ENCODE assay signal across 35 cellular contexts in genomic region chr11:129700701-129701100, GRCh38.
"Had no signal": no experiment of that assay in that cellular context is flagged by ENCODE, and none has a peak within 500 bp of the region (broad histone marks: within the 10 kb centered on the region; RNA-seq: fewer than 3 reads in every experiment).

No MANE protein-coding gene starts in this region.

- H3K9me3 ChIP-seq: SJCRH30 had no signal

- H3K4me3 ChIP-seq: SJCRH30, SK-N-MC had no signal

- H3K36me3 Mint-ChIP-seq: activated CD4-positive, alpha-beta memory T cell treated with anti-CD3 and anti-CD28 coated beads for 36 hours; activated CD8-positive, alpha-beta memory T cell treated with anti-CD3 and anti-CD28 coated beads, Interleukin-2, amount 10 ng/mL, durations not matched to agents 7 days and 5 days; activated naive CD4-positive, alpha-beta T cell treated with anti-CD3 and anti-CD28 coated beads, Interleukin-2, amount 10 ng/mL, durations not matched to agents 7 days and 5 days; activated naive CD8-positive, alpha-beta T cell; brain; IgD-negative memory B cell; WTC11 had no signal

- H3K27ac ChIP-seq: SJCRH30, SK-N-MC had no signal

- H3K9me3 Mint-ChIP-seq: activated CD4-positive, alpha-beta memory T cell treated with anti-CD3 and anti-CD28 coated beads for 36 hours; activated CD4-positive, alpha-beta T cell treated with anti-CD3 and anti-CD28 coated beads, Interleukin-2, amount 10 ng/mL, durations not matched to agents 7 days and 5 days; activated naive CD4-positive, alpha-beta T cell treated with anti-CD3 and anti-CD28 coated beads, Interleukin-2, amount 10 ng/mL, durations not matched to agents 7 days and 5 days; activated naive CD8-positive, alpha-beta T cell treated with anti-CD3 and anti-CD28 coated beads, Interleukin-2, amount 50 U/mL, for 24 hours; T-helper 2 cell treated with Interferon-gamma antibody and Interleukin-4, amounts not matched to agents 5 μg/mL and 100 μg/mL, for 36 hours; WTC11 had no signal

- ATAC-seq: activated CD4-positive, alpha-beta T cell treated with anti-CD3 and anti-CD28 coated beads for 36 hours; activated CD4-positive, CD25-positive, alpha-beta regulatory T cell treated with anti-CD3 and anti-CD28 coated beads, Interleukin-2, amount 50 U/mL, for 24 hours; activated CD8-positive, alpha-beta memory T cell treated with anti-CD3 and anti-CD28 coated beads, Interleukin-2, amount 10 ng/mL, durations not matched to agents 7 days and 5 days; activated naive CD8-positive, alpha-beta T cell treated with anti-CD3 and anti-CD28 coated beads, Interleukin-2, amount 50 U/mL, for 24 hours; Panc1; WTC11 had no signal

- H3K27me3 Mint-ChIP-seq: activated CD4-positive, alpha-beta memory T cell treated with anti-CD3 and anti-CD28 coated beads for 36 hours; activated CD4-positive, alpha-beta T cell treated with anti-CD3 and anti-CD28 coated beads, Interleukin-2, amount 10 ng/mL, durations not matched to agents 7 days and 5 days; activated naive CD8-positive, alpha-beta T cell had no signal

- H3K36me3 ChIP-seq: SJCRH30 had no signal

- H3K4me3 Mint-ChIP-seq: activated CD4-positive, alpha-beta memory T cell treated with anti-CD3 and anti-CD28 coated beads for 36 hours; activated CD4-positive, alpha-beta T cell treated with anti-CD3 and anti-CD28 coated beads for 36 hours; activated CD4-positive, alpha-beta T cell treated with anti-CD3 and anti-CD28 coated beads, Interleukin-2, amount 10 ng/mL, durations not matched to agents 7 days and 5 days; activated CD8-positive, alpha-beta memory T cell treated with anti-CD3 and anti-CD28 coated beads, Interleukin-2, amount 10 ng/mL, durations not matched to agents 7 days and 5 days; activated naive CD4-positive, alpha-beta T cell treated with anti-CD3 and anti-CD28 coated beads, Interleukin-2, amount 10 ng/mL, durations not matched to agents 7 days and 5 days; activated naive CD8-positive, alpha-beta T cell; activated naive CD8-positive, alpha-beta T cell treated with anti-CD3 and anti-CD28 coated beads, Interleukin-2, amount 50 U/mL, for 24 hours; brain; IgD-negative memory B cell; T-helper 2 cell treated with Interferon-gamma antibody and Interleukin-4, amounts not matched to agents 5 μg/mL and 100 μg/mL, for 36 hours; WTC11 had no signal

- H3K27ac Mint-ChIP-seq: activated CD4-positive, alpha-beta memory T cell treated with anti-CD3 and anti-CD28 coated beads for 36 hours; activated CD4-positive, alpha-beta T cell treated with anti-CD3 and anti-CD28 coated beads for 36 hours; activated CD4-positive, alpha-beta T cell treated with anti-CD3 and anti-CD28 coated beads, Interleukin-2, amount 10 ng/mL, durations not matched to agents 7 days and 5 days; activated CD8-positive, alpha-beta memory T cell treated with anti-CD3 and anti-CD28 coated beads, Interleukin-2, amount 10 ng/mL, durations not matched to agents 7 days and 5 days; activated naive CD4-positive, alpha-beta T cell treated with anti-CD3 and anti-CD28 coated beads, Interleukin-2, amount 10 ng/mL, durations not matched to agents 7 days and 5 days; activated naive CD8-positive, alpha-beta T cell; activated naive CD8-positive, alpha-beta T cell treated with anti-CD3 and anti-CD28 coated beads, Interleukin-2, amount 50 U/mL, for 24 hours; brain; IgD-negative memory B cell; T-helper 2 cell treated with Interferon-gamma antibody and Interleukin-4, amounts not matched to agents 5 μg/mL and 100 μg/mL, for 36 hours; WTC11 had no signal

- H3K4me1 Mint-ChIP-seq: activated naive CD8-positive, alpha-beta T cell treated with anti-CD3 and anti-CD28 coated beads, Interleukin-2, amount 50 U/mL, for 24 hours; brain; IgD-negative memory B cell; WTC11 had no signal

- H3K4me1 ChIP-seq: SJCRH30 had no signal

- H3K27me3 ChIP-seq: SJCRH30 had no signal

- DNase-seq: activated CD4-positive, alpha-beta memory T cell treated with anti-CD3 and anti-CD28 coated beads for 36 hours; activated CD4-positive, alpha-beta T cell treated with anti-CD3 and anti-CD28 coated beads for 36 hours; activated CD4-positive, alpha-beta T cell treated with anti-CD3 and anti-CD28 coated beads, Interleukin-2, amount 10 ng/mL, durations not matched to agents 7 days and 5 days; activated CD8-positive, alpha-beta memory T cell treated with anti-CD3 and anti-CD28 coated beads for 24 hours; activated CD8-positive, alpha-beta memory T cell treated with anti-CD3 and anti-CD28 coated beads, Interleukin-2, amount 10 ng/mL, durations not matched to agents 7 days and 5 days; activated CD8-positive, alpha-beta memory T cell treated with anti-CD3 and anti-CD28 coated beads, Interleukin-2, amount 50 U/mL, for 48 hours; activated effector memory CD4-positive, alpha-beta T cell treated with Interleukin-2 at 50 U/mL for 16 hours; activated naive CD4-positive, alpha-beta T cell treated with anti-CD3 and anti-CD28 coated beads, Interleukin-2, amount 10 ng/mL, durations not matched to agents 7 days and 5 days; activated naive CD8-positive, alpha-beta T cell treated with anti-CD3 and anti-CD28 coated beads, Interleukin-2, amount 50 U/mL, for 24 hours; activated T-cell treated with anti-CD3 and anti-CD28 coated beads, Interleukin-2, amount 50 U/mL, for 48 hours; anterior cingulate cortex; central memory CD4-positive, alpha-beta T cell; Kasumi-1; KG1; MM.1S; MV-4-11; NCI-H1092; NCI-H1436 treated with DMSO at 0.1 percent for 48 hours; NCI-H187 treated with DMSO at 0.1 percent for 48 hours; NCI-H2081 treated with DMSO at 0.1 percent for 48 hours; NCI-H226; NCI-H446 treated with DMSO at 0.1 percent for 48 hours; NCI-H524; NCI-H69; SHP77; SJCRH30 had no signal

- FAIRE-seq: bronchial epithelial cell had no signal
